Comparison of ENCODE assay signal across 8 cellular contexts in the genomic region with DNA sequence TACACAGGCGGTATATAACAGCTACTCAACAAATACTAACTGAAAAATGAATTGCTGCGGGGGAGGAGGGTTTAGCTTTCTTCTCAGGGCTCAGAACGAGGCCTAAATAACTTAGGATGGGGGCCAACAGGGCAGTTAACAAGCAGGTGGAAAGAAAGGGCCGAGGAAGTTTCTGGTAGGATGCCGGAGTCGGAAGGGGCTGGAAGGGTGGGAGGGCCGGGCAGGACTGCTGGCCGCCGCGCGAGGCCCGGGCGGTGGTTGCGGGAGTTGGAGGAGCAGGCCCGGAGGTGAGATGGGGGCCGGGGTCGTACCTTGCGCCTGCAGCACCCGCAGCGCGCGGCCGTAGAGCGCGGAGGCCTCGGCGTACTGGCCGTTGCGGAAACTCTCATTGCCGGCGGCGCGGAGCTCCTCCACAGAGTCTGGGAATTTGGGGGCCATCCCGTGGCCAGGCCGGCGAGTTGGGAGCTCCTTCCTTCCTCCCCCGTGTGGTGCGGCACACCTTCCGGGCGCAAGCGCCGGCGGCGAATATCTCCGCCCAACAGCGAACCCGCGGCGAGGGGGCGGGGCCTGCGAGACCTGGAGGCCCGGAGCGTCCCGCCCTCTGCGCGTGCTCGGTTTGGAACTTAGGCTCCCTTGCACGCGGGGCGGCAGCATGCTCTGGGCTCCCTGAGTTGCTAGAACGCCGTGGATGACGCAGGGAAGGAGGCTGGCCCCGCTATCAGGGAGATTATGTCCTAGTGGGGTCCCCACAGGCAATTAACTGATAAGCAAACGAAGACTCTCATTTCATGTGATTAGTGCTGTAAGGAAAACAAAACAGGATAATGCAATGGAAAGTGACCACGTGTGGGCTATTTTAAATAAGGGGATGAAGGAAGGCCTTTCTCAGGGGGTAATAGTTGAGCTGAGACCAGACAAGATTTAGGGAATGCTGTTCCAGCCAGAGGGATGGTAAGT. TPM values are rescaled to one million over a fixed set of nuclear protein-coding genes. Genes with fewer than 3 reads are reported as not detected.
A peak's percentile ranks its signal among the peaks of the same experiment; 100 is the strongest.
DNase-seq lines count a peak whose midpoint lies in the region; ATAC-seq and TF ChIP-seq lines count a peak whose summit lies in the region.

A gene with protein sequence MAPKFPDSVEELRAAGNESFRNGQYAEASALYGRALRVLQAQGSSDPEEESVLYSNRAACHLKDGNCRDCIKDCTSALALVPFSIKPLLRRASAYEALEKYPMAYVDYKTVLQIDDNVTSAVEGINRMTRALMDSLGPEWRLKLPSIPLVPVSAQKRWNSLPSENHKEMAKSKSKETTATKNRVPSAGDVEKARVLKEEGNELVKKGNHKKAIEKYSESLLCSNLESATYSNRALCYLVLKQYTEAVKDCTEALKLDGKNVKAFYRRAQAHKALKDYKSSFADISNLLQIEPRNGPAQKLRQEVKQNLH (minus strand): TSS at position 502 of the 957 bp plus-strand sequence. CDS start 64 bp downstream, at position 438.

- 0% methylated on average over 24 to 45 of the region's 66 CpGs for WGBS in testis, 2 donors

- H3K4me1 ChIP-seq in testis = peaks cover 19% of the 10 kb centered on the region

- H3K36me3 Mint-ChIP-seq in activated naive CD4-positive, alpha-beta T cell treated with anti-CD3 and anti-CD28 coated beads, Interleukin-2, amount 50 U/mL, for 72 hours = peaks cover 27 to 43% of the 10 kb centered on the region in 2 donors

- H3K27ac Mint-ChIP-seq in activated naive CD4-positive, alpha-beta T cell treated with anti-CD3 and anti-CD28 coated beads, Interleukin-2, amount 50 U/mL, for 72 hours = peak within 1 kb of the TSS; percentile 92 to 99

- peak within 1 kb of the TSS; percentile 88 to 89 for H3K4me3 ChIP-seq in testis

- H3K27ac ChIP-seq in testis = peak within 1 kb of the TSS; percentile 85 to 90

- no peaks in the 10 kb centered on the region for H3K36me3 ChIP-seq in testis (ENCODE audit: low read depth, missing control alignments)

- TF ChIP-seq CTCF in GM10266 (IDR thresholded peaks at IDR 0.05; ENCODE audit: control insufficient read depth, insufficient read depth, low read depth, missing control alignments) (no peak), testis (IDR thresholded peaks at IDR 0.05) (no peak)

- intact Hi-C loops in testis (cut with DNase I; ENCODE audit: low total_unique reads) = no loop called here

- H3K9me3 Mint-ChIP-seq in activated naive CD4-positive, alpha-beta T cell treated with anti-CD3 and anti-CD28 coated beads, Interleukin-2, amount 50 U/mL, for 72 hours = no peaks in the 10 kb centered on the region

- TF ChIP-seq POLR2A in testis (IDR thresholded peaks at IDR 0.05) = no peak

- DNase-seq in GM10266 (ENCODE audit: extremely low spot score) = peak; percentile 96
- peak; percentile 97 for DNase-seq in NCI-H1105 (lab: John Stamatoyannopoulos, UW)
- DNase-seq in SKM-1 (lab: John Stamatoyannopoulos, UW; ENCODE audit: unreplicated experiment) = peak; percentile 85
- DNase-seq in activated naive CD4-positive, alpha-beta T cell treated with anti-CD3 and anti-CD28 coated beads, Interleukin-2, amount 50 U/mL, for 72 hours (ENCODE audit: low spot score in 2 of 2) = peak; percentile 92 to 97
- DNase-seq in globus pallidus (ENCODE audit: low spot score) = peak; percentile 92
- peak; percentile 88 for DNase-seq in occipital lobe (lab: John Stamatoyannopoulos, UW)
- peak; percentile 98 for DNase-seq in testis

- no peaks in the 10 kb centered on the region for H3K27me3 ChIP-seq in testis

- peak; percentile 83 for ATAC-seq in HG02623 (IDR thresholded peaks at IDR 0.05; ENCODE audit: unreplicated experiment)
- ATAC-seq in activated naive CD4-positive, alpha-beta T cell treated with anti-CD3 and anti-CD28 coated beads, Interleukin-2, amount 50 U/mL, for 72 hours = peak; percentile 82 to 93

- no peaks in the 10 kb centered on the region for H3K9me3 ChIP-seq in testis

RNA-seq across cellular contexts. Expression of the gene that starts here (rescaled TPM):
- total RNA-seq in activated naive CD4-positive, alpha-beta T cell treated with anti-CD3 and anti-CD28 coated beads, Interleukin-2, amount 50 U/mL, for 72 hours = 10 to 100 TPM; 39.4 to 50.8 TPM
- total RNA-seq in occipital lobe (5.0 TPM), testis (100 to 1,000 TPM; 212 to 246 TPM)
- 263 TPM for polyA plus RNA-seq in testis (ENCODE audit: insufficient read depth, low read depth, low replicate concordance)

Comparison
In these comparisons a context has a peak if more than half of its experiments do, and no peak if none do; other contexts are left out.
1. Peak in every context shown above with its lines: DNase-seq, ATAC-seq, H3K4me3 ChIP-seq and H3K27ac ChIP-seq.
2. RNA of the gene that starts here (total RNA-seq): 212 to 246 TPM in testis; 39.4 to 50.8 TPM in activated naive CD4-positive, alpha-beta T cell treated with anti-CD3 and anti-CD28 coated beads, Interleukin-2, amount 50 U/mL, for 72 hours and 5.0 TPM in occipital lobe (single experiment); every median in the first group is over 4 times any median in the second.